ENCODE assay signal across 29 cellular contexts in genomic region chr9:100372648-100373047, GRCh38. TPM values are rescaled to one million over a fixed set of nuclear protein-coding genes. Genes with fewer than 3 reads are reported as not detected.
DNase-seq lines count a peak whose midpoint lies in the region; ATAC-seq, FAIRE-seq and TF ChIP-seq lines count a peak whose summit lies in the region.
"Had no signal": no experiment of that assay in that cellular context is flagged by ENCODE, and none has a peak within 500 bp of the region (broad histone marks: within the 10 kb centered on the region; RNA-seq: fewer than 3 reads in every experiment).

No MANE protein-coding gene starts in this region.

- no peak overlapping the region for H3K4ac ChIP-seq in trophoblast cell (ENCODE audit: low read depth, low read length)

- peaks cover 2% of the 10 kb centered on the region for H3K79me1 ChIP-seq in trophoblast cell (ENCODE audit: low read length)

- TF ChIP-seq POLR2A in HepG2 (IDR thresholded peaks at IDR 0.05; ENCODE audit: insufficient read depth in 1 of 2, low read depth in 2 of 2, low read length in 2 of 2) (no peak), right lobe of liver (IDR thresholded peaks at IDR 0.05) (no peak)

- no peak overlapping the region for H3K4me2 ChIP-seq in HepG2 (ENCODE audit: low read depth, low read length)
- no peak overlapping the region for H3K4me2 ChIP-seq in Karpas-422 (ENCODE audit: low read depth, low read length, poor library complexity, severe bottlenecking)
- peak overlapping the region; percentile 12 for H3K4me2 ChIP-seq in mammary epithelial cell (ENCODE audit: insufficient read depth, low read depth, low read length)
- H3K4me2 ChIP-seq in trophoblast cell (ENCODE audit: low read length) = no peak overlapping the region
- H3K4me2 ChIP-seq: BLaER1 had no signal

- POLR2A ChIA-PET in HepG2 (lab: Yijun Ruan, JAX) (no interaction called here), WTC11 (lab: Charles Lee) (no interaction called here)
- POLR2A ChIA-PET in activated CD4-positive, alpha-beta memory T cell treated with anti-CD3 and anti-CD28 coated beads for 36 hours (lab: Charles Lee) = no interaction called here

- H3K4me3 Mint-ChIP-seq in WTC11 = no peak overlapping the region
- H3K4me3 Mint-ChIP-seq in activated CD4-positive, alpha-beta memory T cell treated with anti-CD3 and anti-CD28 coated beads for 36 hours = no peak overlapping the region
- H3K4me3 Mint-ChIP-seq: CD14-positive monocyte; CD4-positive, CD25-positive, alpha-beta regulatory T cell; CD8-positive, alpha-beta T cell had no signal

- H3K23ac ChIP-seq in trophoblast cell (ENCODE audit: low read length) = no peak overlapping the region

- H3K36me3 Mint-ChIP-seq in WTC11 = peaks cover 52% of the 10 kb centered on the region
- peaks cover 2% of the 10 kb centered on the region for H3K36me3 Mint-ChIP-seq in activated CD4-positive, alpha-beta memory T cell treated with anti-CD3 and anti-CD28 coated beads for 36 hours
- H3K36me3 Mint-ChIP-seq: CD4-positive, CD25-positive, alpha-beta regulatory T cell had no signal

- no peak overlapping the region for H3K18ac ChIP-seq in trophoblast cell (ENCODE audit: low read length)

- no peaks in the 10 kb centered on the region for H3K27me3 ChIP-seq in HepG2 (ENCODE audit: control insufficient read depth in 1 of 2, insufficient read depth in 2 of 2, low read length in 2 of 2)
- H3K27me3 ChIP-seq in right lobe of liver = no peaks in the 10 kb centered on the region
- H3K27me3 ChIP-seq in Karpas-422 (ENCODE audit: low read length) = no peaks in the 10 kb centered on the region
- no peaks in the 10 kb centered on the region for H3K27me3 ChIP-seq in mammary epithelial cell (ENCODE audit: insufficient read depth, low read length)
- no peaks in the 10 kb centered on the region for H3K27me3 ChIP-seq in trophoblast cell (ENCODE audit: insufficient read depth, low read length)
- H3K27me3 ChIP-seq: BE2C, BLaER1 had no signal

- no peaks in the 10 kb centered on the region for H3K9me2 ChIP-seq in Karpas-422 (replicated peaks; ENCODE audit: insufficient read depth, low read length)

- TF ChIP-seq RAD21 in HepG2 (CRISPR knock-in tag; IDR thresholded peaks at IDR 0.05) = no peak

- BruUV-seq in HepG2 (replicated peaks; lab: Mats Ljungman, UMichigan) (no TSS peak), mammary epithelial cell (replicated peaks; lab: Mats Ljungman, UMichigan) (no TSS peak)

- H3K27ac ChIP-seq in HepG2 (ENCODE audit: extremely low read length, insufficient read depth, low read length) (no peak overlapping the region), right lobe of liver (no peak overlapping the region), Karpas-422 (ENCODE audit: low read length) (no peak overlapping the region), mammary epithelial cell (ENCODE audit: insufficient read depth, low read depth, low read length) (no peak overlapping the region), trophoblast cell (ENCODE audit: low read depth, low read length) (no peak overlapping the region)
- H3K27ac ChIP-seq: BLaER1 had no signal

- H4K20me1 ChIP-seq in HepG2 (ENCODE audit: insufficient read depth, low read length) (no peaks in the 10 kb centered on the region), Karpas-422 (ENCODE audit: insufficient read depth, low read depth, low read length) (no peaks in the 10 kb centered on the region), mammary epithelial cell (ENCODE audit: insufficient read depth, low read length) (no peaks in the 10 kb centered on the region)
- H4K20me1 ChIP-seq: BLaER1 had no signal

- WGBS in HepG2 (ENCODE audit: low lambda C conversion rate) = 99% methylated on average over 3 of the region's 3 CpGs
- WGBS in right lobe of liver (ENCODE audit: insufficient coverage, low coverage, low lambda C conversion rate, missing lambda C conversion rate) = 90% methylated on average over 3 of the region's 3 CpGs
- 100% methylated on average over 3 of the region's 3 CpGs for WGBS in mammary epithelial cell (ENCODE audit: low coverage, missing lambda C conversion rate)
- no CpG with 5 or more reads among the region's 3 CpGs for WGBS in trophoblast cell (ENCODE audit: extremely low coverage, insufficient coverage, insufficient read length)

- ATAC-seq in HepG2 (no peak), right lobe of liver (no peak), WTC11 (no peak), HG02970 (IDR thresholded peaks at IDR 0.05; ENCODE audit: low FRiP score, unreplicated experiment) (no peak)
- ATAC-seq: CD8-positive, alpha-beta T cell; GM12878 had no signal

- H3K27ac Mint-ChIP-seq in WTC11 = no peak overlapping the region
- H3K27ac Mint-ChIP-seq in activated CD4-positive, alpha-beta memory T cell treated with anti-CD3 and anti-CD28 coated beads for 36 hours = no peak overlapping the region
- H3K27ac Mint-ChIP-seq: CD8-positive, alpha-beta T cell had no signal

- H3K4me3 ChIP-seq in HepG2 (replicated peaks in 1 of 3; ENCODE audit: insufficient read depth in 1 of 3, low read depth in 2 of 3, low read length in 3 of 3) (no peak overlapping the region), right lobe of liver (no peak overlapping the region), Karpas-422 (ENCODE audit: low read length) (no peak overlapping the region), mammary epithelial cell (replicated peaks in 1 of 3; ENCODE audit: insufficient read depth in 1 of 3, low read depth in 2 of 3, low read length in 3 of 3) (no peak overlapping the region), trophoblast cell (ENCODE audit: low read depth, low read length) (no peak overlapping the region)
- H3K4me3 ChIP-seq: BLaER1, GM12878 had no signal

- no peak overlapping the region for H2BK12ac ChIP-seq in trophoblast cell (ENCODE audit: low read length)

- no peak overlapping the region for H3K14ac ChIP-seq in trophoblast cell (ENCODE audit: low read length)

- H3K9me3 ChIP-seq in HepG2 (ENCODE audit: low read length) (peaks cover 27% of the 10 kb centered on the region), right lobe of liver (no peaks in the 10 kb centered on the region), Karpas-422 (ENCODE audit: low read length) (no peaks in the 10 kb centered on the region), mammary epithelial cell (replicated peaks; ENCODE audit: insufficient read depth, low read length) (peaks cover 3% of the 10 kb centered on the region), trophoblast cell (ENCODE audit: insufficient read depth, low read depth, low read length) (peaks cover 5% of the 10 kb centered on the region)
- H3K9me3 ChIP-seq: BE2C had no signal

- intact Hi-C loops in HepG2 (cut with micrococcal nuclease; ENCODE audit: unreplicated experiment) = no loop called here
- intact Hi-C loops in right lobe of liver (cut with DNase I) = no loop called here
- intact Hi-C loops in mammary epithelial cell (cut with micrococcal nuclease) = no loop called here
- intact Hi-C loops in activated CD4-positive, alpha-beta memory T cell treated with anti-CD3 and anti-CD28 coated beads for 36 hours (cut with micrococcal nuclease) = no loop called here

- H4K8ac ChIP-seq in trophoblast cell (ENCODE audit: low read depth, low read length) = no peak overlapping the region

- H4K12ac ChIP-seq in trophoblast cell (ENCODE audit: low read depth, low read length) = no peak overlapping the region

- no peaks in the 10 kb centered on the region for H3K79me2 ChIP-seq in HepG2 (ENCODE audit: insufficient read depth, low read length)
- no peaks in the 10 kb centered on the region for H3K79me2 ChIP-seq in Karpas-422 (ENCODE audit: low read length)
- H3K79me2 ChIP-seq in mammary epithelial cell (ENCODE audit: insufficient read depth, low read length) = no peaks in the 10 kb centered on the region
- H3K79me2 ChIP-seq in trophoblast cell (ENCODE audit: control insufficient read depth, insufficient read depth, low read length, poor library complexity) = no peaks in the 10 kb centered on the region

- no peaks in the 10 kb centered on the region for H3K36me3 ChIP-seq in HepG2 (replicated peaks in 1 of 2; ENCODE audit: control insufficient read depth in 1 of 2, insufficient read depth in 2 of 2, low read length in 2 of 2)
- no peaks in the 10 kb centered on the region for H3K36me3 ChIP-seq in right lobe of liver
- H3K36me3 ChIP-seq in Karpas-422 (ENCODE audit: insufficient read depth, low read length) = no peaks in the 10 kb centered on the region
- no peaks in the 10 kb centered on the region for H3K36me3 ChIP-seq in mammary epithelial cell (ENCODE audit: insufficient read depth, low read length)
- peaks cover 0 to 2% of the 10 kb centered on the region in 2 experiments for H3K36me3 ChIP-seq in trophoblast cell (ENCODE audit: control insufficient read depth in 1 of 2, insufficient read depth in 2 of 2, low read length in 2 of 2)
- H3K36me3 ChIP-seq: BE2C had no signal

- no peak overlapping the region for H2AK5ac ChIP-seq in trophoblast cell (ENCODE audit: low read length)

- CTCF ChIA-PET in HepG2 (lab: Yijun Ruan, JAX; ENCODE audit: low intra/inter-chr PET ratio, low total read pairs) (no interaction called here), mammary epithelial cell (lab: Charles Lee; ENCODE audit: low non-redundant PET) (no interaction called here), WTC11 (lab: Charles Lee) (no interaction called here)
- CTCF ChIA-PET in activated CD4-positive, alpha-beta memory T cell treated with anti-CD3 and anti-CD28 coated beads for 36 hours (lab: Charles Lee) = no interaction called here

- TF ChIP-seq CTCF in HepG2 (CRISPR knock-in tag; IDR thresholded peaks at IDR 0.05) (no peak), right lobe of liver (IDR thresholded peaks at IDR 0.05) (no peak), mammary epithelial cell (conservative IDR thresholded peaks at IDR 0.05 in 1 of 2, IDR thresholded peaks at IDR 0.05 in 1 of 2; ENCODE audit: extremely low read depth in 1 of 2, insufficient read depth in 1 of 2, low read depth in 1 of 2, low read length in 2 of 2) (no peak), WTC11 (IDR thresholded peaks at IDR 0.05) (no peak)

- in situ Hi-C loops in HepG2 (cut with HindIII; ENCODE audit: extremely low pct_ligation_motif_present, low pct_unique_long_range_greater_than_20kb) (no loop called here), mammary epithelial cell (cut with MboI; ENCODE audit: low sequenced_read_pairs in 2 of 2) (no loop called here)

- no peaks in the 10 kb centered on the region for H3K27me3 Mint-ChIP-seq in WTC11 (ENCODE audit: low read depth)
- no peaks in the 10 kb centered on the region for H3K27me3 Mint-ChIP-seq in activated CD4-positive, alpha-beta memory T cell treated with anti-CD3 and anti-CD28 coated beads for 36 hours

- no peak overlapping the region for H3K9ac ChIP-seq in HepG2 (ENCODE audit: insufficient read depth, low read depth, low read length)
- H3K9ac ChIP-seq in Karpas-422 (ENCODE audit: low read length) = no peak overlapping the region
- no peak overlapping the region for H3K9ac ChIP-seq in mammary epithelial cell (ENCODE audit: insufficient read depth, low read length)
- no peak overlapping the region for H3K9ac ChIP-seq in trophoblast cell (ENCODE audit: low read length)
- H3K9ac ChIP-seq: BLaER1 had no signal

- H4K91ac ChIP-seq in trophoblast cell (ENCODE audit: low read depth, low read length) = no peak overlapping the region

- no peak for TF ChIP-seq EP300 in HepG2 (IDR thresholded peaks at IDR 0.05; ENCODE audit: low read depth in 2 of 2, low read length in 2 of 2)
- no peak for TF ChIP-seq EP300 in HepG2 (CRISPR knock-in tag; IDR thresholded peaks at IDR 0.05; ENCODE audit: borderline replicate concordance)

- H3K4me1 ChIP-seq in HepG2 (ENCODE audit: insufficient read depth, low read length) (peaks cover 17% of the 10 kb centered on the region), right lobe of liver (no peaks in the 10 kb centered on the region), Karpas-422 (ENCODE audit: low read length) (no peaks in the 10 kb centered on the region), mammary epithelial cell (ENCODE audit: insufficient read depth, low read length) (peaks cover 14% of the 10 kb centered on the region), trophoblast cell (ENCODE audit: control insufficient read depth in 1 of 2, insufficient read depth in 2 of 2, low read length in 2 of 2) (no peaks in the 10 kb centered on the region)
- H3K4me1 ChIP-seq: BE2C, BLaER1 had no signal

- peak overlapping the region; percentile 33 for H2BK120ac ChIP-seq in trophoblast cell (ENCODE audit: insufficient read depth, low read length, poor library complexity)

- dilution Hi-C loops in mammary epithelial cell (cut with HindIII; ENCODE audit: low sequenced_read_pairs) = no loop called here

- H3K4me1 Mint-ChIP-seq in WTC11 = peaks cover 14% of the 10 kb centered on the region
- H3K4me1 Mint-ChIP-seq in activated CD4-positive, alpha-beta memory T cell treated with anti-CD3 and anti-CD28 coated beads for 36 hours (ENCODE audit: low read depth) = no peaks in the 10 kb centered on the region
- H3K4me1 Mint-ChIP-seq: CD4-positive, CD25-positive, alpha-beta regulatory T cell had no signal

- H2AFZ ChIP-seq in HepG2 (ENCODE audit: low read length) (no peak overlapping the region), Karpas-422 (ENCODE audit: low read length) (no peak overlapping the region), mammary epithelial cell (ENCODE audit: low read depth, low read length) (peak overlapping the region; percentile 58), trophoblast cell (ENCODE audit: insufficient read depth, low read length, poor library complexity) (no peak overlapping the region)

- DNase-seq in HepG2 (ENCODE audit: low spot score) (no peak), right lobe of liver (no peak), Karpas-422 (peak; percentile 10), mammary epithelial cell (no peak), trophoblast cell (no peak), WTC11 (ENCODE audit: low spot score) (no peak)
- no peak for DNase-seq in activated CD4-positive, alpha-beta memory T cell treated with anti-CD3 and anti-CD28 coated beads for 36 hours
- DNase-seq: 8988T; ACHN; BE2C; C1 segment of cervical spinal cord; Caco-2; Calu3; CD4-positive, CD25-positive, alpha-beta regulatory T cell; CD8-positive, alpha-beta T cell; DMS153; DMS53; DMS79; DND-41; EL; GDM1 had no signal

- no peak for FAIRE-seq in HepG2 (lab: Jason Lieb, UNC)
- FAIRE-seq: A204.1, D721Med, GM12878, GM12892, GM18507 had no signal

- no peak overlapping the region for H2BK5ac ChIP-seq in trophoblast cell (ENCODE audit: low read depth, low read length, poor library complexity)

- H3K9me3 Mint-ChIP-seq in WTC11 = peaks cover 49% of the 10 kb centered on the region
- peaks cover 10% of the 10 kb centered on the region for H3K9me3 Mint-ChIP-seq in activated CD4-positive, alpha-beta memory T cell treated with anti-CD3 and anti-CD28 coated beads for 36 hours
- H3K9me3 Mint-ChIP-seq: CD8-positive, alpha-beta T cell had no signal

RNA-seq across cellular contexts. Expression of gene TEX10, which starts 19.9 kb away (rescaled TPM):
- total RNA-seq in HepG2 (2016; rRNA removed; fragmentation: Illumina TruSeq; extraction: Trizol) (38.7 and 50.2 TPM in 2 replicates), right lobe of liver (1 to 10 TPM; 2.5 to 6.4 (median 5.0) TPM), mammary epithelial cell (10 to 100 TPM; 30.3 to 36.8 TPM), WTC11 (2021) (47.6 to 64.7 TPM (median 50.5 TPM) in 3 replicates)
- 14.0 and 19.4 TPM in 2 replicates for total RNA-seq in HepG2 (2016; cell fraction: cytosol; rRNA removed; fragmentation: Illumina TruSeq; extraction: Trizol; ENCODE audit: low read depth)
- 38.8 and 49.0 TPM in 2 replicates for total RNA-seq in HepG2 (2016; cell fraction: insoluble cytoplasmic fraction; rRNA removed; fragmentation: Illumina TruSeq; extraction: Trizol)
- 23.9 and 33.2 TPM in 2 replicates for total RNA-seq in HepG2 (2016; cell fraction: membrane; rRNA removed; fragmentation: Illumina TruSeq; extraction: Trizol)
- total RNA-seq in HepG2 (2016; cell fraction: nucleus; rRNA removed; fragmentation: Illumina TruSeq; extraction: Trizol) = 39.3 and 43.5 TPM in 2 replicates
- polyA plus RNA-seq in HepG2 (2011; rRNA removed) (13.5 and 18.1 TPM in 2 replicates), mammary epithelial cell (27.8 TPM)
- polyA plus RNA-seq in HepG2 (2011; cell fraction: cytosol; rRNA removed) = 8.0 and 11.3 TPM in 2 replicates
- polyA plus RNA-seq in HepG2 (2011; cell fraction: nucleus; rRNA removed) = 14.7 and 17.6 TPM in 2 replicates
- polyA plus RNA-seq in HepG2 (2012) = 13.9 and 16.3 TPM in 2 replicates
- 1.5 and 1.8 TPM in 2 replicates for polyA plus RNA-seq in HepG2 (2016; cell fraction: cytosol; fragmentation: Illumina TruSeq; extraction: Trizol; ENCODE audit: low read depth)
- polyA plus RNA-seq in HepG2 (2016; cell fraction: insoluble cytoplasmic fraction; fragmentation: Illumina TruSeq; extraction: Trizol; ENCODE audit: low read depth) = 28.6 and 28.7 TPM in 2 replicates
- polyA plus RNA-seq in HepG2 (2016; cell fraction: membrane; fragmentation: Illumina TruSeq; extraction: Trizol; ENCODE audit: low read depth) = 2.3 and 3.2 TPM in 2 replicates
- 28.1 and 32.8 TPM in 2 replicates for polyA plus RNA-seq in HepG2 (2016; cell fraction: nucleus; fragmentation: Illumina TruSeq; extraction: Trizol; ENCODE audit: insufficient read depth, low read depth)
- 14.4 and 24.2 TPM in 2 replicates for polyA minus RNA-seq in HepG2 (2011; rRNA and poly(A)+ RNA removed; ENCODE audit: low replicate concordance)
- 12.3 and 12.7 TPM in 2 replicates for polyA minus RNA-seq in HepG2 (2011; cell fraction: cytosol; rRNA and poly(A)+ RNA removed)
- polyA minus RNA-seq in HepG2 (2011; cell fraction: nucleus; rRNA and poly(A)+ RNA removed) = 70.5 and 70.8 TPM in 2 replicates
- 39.6 and 73.7 TPM in 2 replicates for total RNA-seq in Karpas-422 (2014; rRNA removed; shearing (Covaris generic); ENCODE audit: low replicate concordance)
- 40.7 TPM for polyA minus RNA-seq in mammary epithelial cell
- polyA plus RNA-seq in trophoblast cell (2013) = 31.5 and 32.4 TPM in 2 replicates
- total RNA-seq in activated CD4-positive, alpha-beta memory T cell treated with anti-CD3 and anti-CD28 coated beads for 36 hours = 10 to 100 TPM; 20.3 to 20.7 TPM

RNA-seq across cellular contexts. Expression of gene MSANTD3, which starts 54.3 kb away (rescaled TPM):
- total RNA-seq in HepG2 (2016; rRNA removed; fragmentation: Illumina TruSeq; extraction: Trizol) (19.2 and 19.8 TPM in 2 replicates), right lobe of liver (10 to 100 TPM in 3 of 6 experiments, 1 to 10 TPM in 3; 6.7 to 26.9 (median 15.9) TPM), mammary epithelial cell (10 to 100 TPM; 44.3 to 74.0 TPM), WTC11 (2021) (28.9 to 30.3 TPM (median 30.2 TPM) in 3 replicates)
- 46.9 and 48.3 TPM in 2 replicates for total RNA-seq in HepG2 (2016; cell fraction: cytosol; rRNA removed; fragmentation: Illumina TruSeq; extraction: Trizol; ENCODE audit: low read depth)
- total RNA-seq in HepG2 (2016; cell fraction: insoluble cytoplasmic fraction; rRNA removed; fragmentation: Illumina TruSeq; extraction: Trizol) = 14.8 and 19.7 TPM in 2 replicates
- 57.6 and 63.8 TPM in 2 replicates for total RNA-seq in HepG2 (2016; cell fraction: membrane; rRNA removed; fragmentation: Illumina TruSeq; extraction: Trizol)
- total RNA-seq in HepG2 (2016; cell fraction: nucleus; rRNA removed; fragmentation: Illumina TruSeq; extraction: Trizol) = 11.9 and 14.4 TPM in 2 replicates
- polyA plus RNA-seq in HepG2 (2011; rRNA removed) (10.1 and 11.3 TPM in 2 replicates), mammary epithelial cell (46.8 TPM)
- 10.6 and 13.0 TPM in 2 replicates for polyA plus RNA-seq in HepG2 (2011; cell fraction: cytosol; rRNA removed)
- 6.4 and 6.5 TPM in 2 replicates for polyA plus RNA-seq in HepG2 (2011; cell fraction: nucleus; rRNA removed)
- 10.6 and 12.3 TPM in 2 replicates for polyA plus RNA-seq in HepG2 (2012)
- 72.4 and 72.7 TPM in 2 replicates for polyA plus RNA-seq in HepG2 (2016; cell fraction: cytosol; fragmentation: Illumina TruSeq; extraction: Trizol; ENCODE audit: low read depth)
- 20.1 and 23.8 TPM in 2 replicates for polyA plus RNA-seq in HepG2 (2016; cell fraction: insoluble cytoplasmic fraction; fragmentation: Illumina TruSeq; extraction: Trizol; ENCODE audit: low read depth)
- polyA plus RNA-seq in HepG2 (2016; cell fraction: membrane; fragmentation: Illumina TruSeq; extraction: Trizol; ENCODE audit: low read depth) = 67.8 and 75.8 TPM in 2 replicates
- polyA plus RNA-seq in HepG2 (2016; cell fraction: nucleus; fragmentation: Illumina TruSeq; extraction: Trizol; ENCODE audit: insufficient read depth, low read depth) = 20.9 and 21.6 TPM in 2 replicates
- 2.8 and 10.7 TPM in 2 replicates for polyA minus RNA-seq in HepG2 (2011; rRNA and poly(A)+ RNA removed; ENCODE audit: low replicate concordance)
- 9.2 and 9.4 TPM in 2 replicates for polyA minus RNA-seq in HepG2 (2011; cell fraction: cytosol; rRNA and poly(A)+ RNA removed)
- 15.0 and 15.5 TPM in 2 replicates for polyA minus RNA-seq in HepG2 (2011; cell fraction: nucleus; rRNA and poly(A)+ RNA removed)
- 36.4 and 41.3 TPM in 2 replicates for total RNA-seq in Karpas-422 (2014; rRNA removed; shearing (Covaris generic); ENCODE audit: low replicate concordance)
- polyA minus RNA-seq in mammary epithelial cell = 36.7 TPM
- polyA plus RNA-seq in trophoblast cell (2013) = 53.2 and 53.8 TPM in 2 replicates
- total RNA-seq in activated CD4-positive, alpha-beta memory T cell treated with anti-CD3 and anti-CD28 coated beads for 36 hours = 10 to 100 TPM; 16.3 to 18.3 TPM
